1 cellular context compared by ENCODE assay signal in genomic region chr22:40043793-40044101, GRCh38.
TF ChIP-seq lines count a peak whose summit lies in the region.

No MANE protein-coding gene starts in this region.

TF ChIP-seq in H1, 55 proteins besides CTCF, POLR2A, EP300 and RAD21 (continued from another document):
- TF ChIP-seq HDAC2 (IDR thresholded peaks at IDR 0.05; ENCODE audit: borderline replicate concordance in 1 of 2, low read depth in 2 of 2, low read length in 2 of 2): no peak
- no peak for TF ChIP-seq SIRT6 (IDR thresholded peaks at IDR 0.05; ENCODE audit: low read length)
- TF ChIP-seq TBP (IDR thresholded peaks at IDR 0.05; ENCODE audit: low read depth, low read length): no peak
- no peak for TF ChIP-seq KDM5A (IDR thresholded peaks at IDR 0.05; ENCODE audit: low read length)
- no peak for TF ChIP-seq SP1 (IDR thresholded peaks at IDR 0.05; ENCODE audit: low read depth, low read length)
- TF ChIP-seq SAP30 (IDR thresholded peaks at IDR 0.05; ENCODE audit: insufficient read depth, insufficient replicate concordance, low read length): no peak
